ENCODE assay signal across 34 cellular contexts in genomic region chr3:13663781-13664535, GRCh38.
"Had no signal": no experiment of that assay in that cellular context is flagged by ENCODE, and none has a peak within 500 bp of the region (broad histone marks: within the 10 kb centered on the region; RNA-seq: fewer than 3 reads in every experiment).

No MANE protein-coding gene starts in this region.

- H3K27me3 ChIP-seq: MG63 had no signal

- H3K9me3 ChIP-seq: MG63 had no signal

- H3K36me3 ChIP-seq: MG63 had no signal

- H3K4me3 ChIP-seq: MG63 had no signal

- DNase-seq: Karpas-422, Kasumi-1, MG63, MM.1S, MV-4-11, NCI-H1048, NCI-H1092, NCI-H1092 treated with DMSO at 0.1 percent for 48 hours, NCI-H1105, NCI-H1105 treated with DMSO at 0.1 percent for 48 hours, NCI-H1417, NCI-H1417 treated with DMSO at 0.1 percent for 48 hours, NCI-H1436, NCI-H1436 treated with DMSO at 0.1 percent for 48 hours, NCI-H146, NCI-H1694, NCI-H1694 treated with DMSO at 0.1 percent for 48 hours, NCI-H187, NCI-H187 treated with DMSO at 0.1 percent for 48 hours, NCI-H1930, NCI-H2029, NCI-H2029 treated with DMSO at 0.1 percent for 48 hours, NCI-H2081, NCI-H2081 treated with DMSO at 0.1 percent for 48 hours, NCI-H2107, NCI-H2171, NCI-H2171 treated with DMSO at 0.1 percent for 48 hours, NCI-H2227 treated with DMSO at 0.1 percent for 48 hours, NCI-H226, NCI-H345, NCI-H446, NCI-H446 treated with DMSO at 0.1 percent for 48 hours, NCI-H510A, NCI-H510A treated with DMSO at 0.1 percent for 48 hours had no signal
